In the genomic region with DNA sequence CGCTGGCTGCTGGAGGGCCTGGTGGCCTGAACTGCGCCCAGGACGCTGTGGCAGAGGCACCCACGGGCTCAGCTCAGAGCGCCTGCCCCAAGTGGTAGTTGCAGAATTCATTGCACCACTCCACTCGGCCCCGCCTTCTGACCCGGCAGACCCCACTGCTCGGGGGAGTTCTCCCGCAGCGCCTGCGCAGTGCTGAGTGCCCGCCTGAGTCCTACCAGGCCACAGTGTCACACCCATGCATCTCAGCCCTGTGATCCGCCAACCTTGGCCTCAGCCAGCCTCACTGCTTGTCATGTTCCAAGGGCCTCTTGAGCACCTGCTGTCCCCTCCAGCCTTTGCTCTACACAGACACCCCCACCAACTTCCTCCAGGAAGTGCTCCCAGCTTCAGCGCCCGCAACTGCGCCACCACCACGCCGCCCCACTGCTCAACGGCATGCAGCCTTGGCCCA, we compare ENCODE assay signal across 7 cellular contexts. TPM values are rescaled to one million over a fixed set of nuclear protein-coding genes. Genes with fewer than 3 reads are reported as not detected.
DNase-seq lines count a peak whose midpoint lies in the region; ATAC-seq and TF ChIP-seq lines count a peak whose summit lies in the region.

No MANE protein-coding gene starts in this region.

- H3K4me1 Mint-ChIP-seq in mesothelial cell of epicardium = peaks cover 14% of the 10 kb centered on the region

- H3K36me3 Mint-ChIP-seq in mesothelial cell of epicardium = peaks cover 4% of the 10 kb centered on the region

- no peaks in the 10 kb centered on the region for H3K36me3 ChIP-seq in vagina

- no peak overlapping the region for H3K27ac Mint-ChIP-seq in mesothelial cell of epicardium

- H3K9me3 Mint-ChIP-seq in mesothelial cell of epicardium = no peaks in the 10 kb centered on the region

- H3K27me3 ChIP-seq in vagina = no peaks in the 10 kb centered on the region

- no peaks in the 10 kb centered on the region for H3K9me3 ChIP-seq in vagina

- intact Hi-C loops in vagina (cut with DNase I) = no loop called here

- H3K27me3 Mint-ChIP-seq in mesothelial cell of epicardium (ENCODE audit: low read depth) = no peaks in the 10 kb centered on the region

- TF ChIP-seq CTCF in vagina (IDR thresholded peaks at IDR 0.05) = no peak
- TF ChIP-seq CTCF in mesothelial cell of epicardium (IDR thresholded peaks at IDR 0.05; ENCODE audit: unreplicated experiment) = no peak

- H3K27ac ChIP-seq in vagina = no peak overlapping the region

- H3K4me1 ChIP-seq in vagina = peaks cover 35% of the 10 kb centered on the region

- peak; percentile 33 to 49 for DNase-seq in activated CD4-positive, alpha-beta T cell treated with anti-CD3 and anti-CD28 coated beads for 4 hours
- DNase-seq in effector CD4-positive, alpha-beta T cell = peak; percentile 39
- peak; percentile 53 for DNase-seq in stimulated activated CD8-positive, alpha-beta memory T cell treated with anti-CD3 and anti-CD28 coated beads, Interleukin-7, amount 100 ng/mL, for 24 hours (ENCODE audit: low read depth)
- no peak for DNase-seq in vagina (ENCODE audit: extremely low spot score in 2 of 2)
- DNase-seq in mesothelial cell of epicardium (ENCODE audit: low spot score in 2 of 2, unreplicated experiment in 2 of 2) = no peak

- no peak overlapping the region for H3K4me3 Mint-ChIP-seq in mesothelial cell of epicardium

- no peak overlapping the region for H3K4me3 ChIP-seq in vagina

- TF ChIP-seq POLR2A in vagina (IDR thresholded peaks at IDR 0.05) = no peak

- ATAC-seq in HG03159 (IDR thresholded peaks at IDR 0.05; ENCODE audit: unreplicated experiment) (peak; percentile 44), GM19452 (IDR thresholded peaks at IDR 0.05; ENCODE audit: unreplicated experiment) (no peak)

RNA-seq across cellular contexts. Expression of a gene that starts 12.2 kb away (rescaled TPM):
- total RNA-seq in vagina (19.9 TPM), mesothelial cell of epicardium (1.5 to 2.1 TPM (median 1.6 TPM) in 3 replicates)

Comparison
In these comparisons a context has a peak if more than half of its experiments do, and no peak if none do; other contexts are left out.
1. DNase-seq: peak in activated CD4-positive, alpha-beta T cell treated with anti-CD3 and anti-CD28 coated beads for 4 hours (2 of 2), effector CD4-positive, alpha-beta T cell (single experiment) and stimulated activated CD8-positive, alpha-beta memory T cell treated with anti-CD3 and anti-CD28 coated beads, Interleukin-7, amount 100 ng/mL, for 24 hours (single experiment); none in vagina (0 of 2) and mesothelial cell of epicardium (0 of 2).